8 cellular contexts compared by ENCODE assay signal in genomic region chr5:79133657-79134451, GRCh38. TPM values are rescaled to one million over a fixed set of nuclear protein-coding genes. Genes with fewer than 3 reads are reported as not detected.
DNase-seq lines count a peak whose midpoint lies in the region; ATAC-seq, FAIRE-seq and TF ChIP-seq lines count a peak whose summit lies in the region.

No MANE protein-coding gene starts in this region.

- ATAC-seq in activated T-helper 17 cell treated with anti-CD3 and anti-CD28 coated beads, Interleukin-2, amount 50 U/mL, for 72 hours (replicated peaks), result peak; percentile 79
- peak; percentile 53 for ATAC-seq in stimulated activated naive CD8-positive, alpha-beta T cell treated with anti-CD3 and anti-CD28 coated beads, Interleukin-15, Interleukin-2, amounts not matched to agents 100 U/mL and 50 U/mL, for 24 hours
- no peak for ATAC-seq in GM19328 (IDR thresholded peaks at IDR 0.05; ENCODE audit: unreplicated experiment)

- H3K27ac Mint-ChIP-seq in activated T-helper 17 cell treated with anti-CD3 and anti-CD28 coated beads, Interleukin-2, amount 50 U/mL, for 72 hours, result peak overlapping the region; percentile 93
- H3K27ac Mint-ChIP-seq in nephron progenitor cell, result peak overlapping the region; percentile 88

- peaks cover 6% of the 10 kb centered on the region for H3K27me3 Mint-ChIP-seq in activated T-helper 17 cell treated with anti-CD3 and anti-CD28 coated beads, Interleukin-2, amount 50 U/mL, for 72 hours
- peaks cover 4% of the 10 kb centered on the region for H3K27me3 Mint-ChIP-seq in nephron progenitor cell (ENCODE audit: low read depth, poor library complexity)

- no peak for FAIRE-seq in D721Med (lab: Jason Lieb, UNC)

- H3K4me3 ChIP-seq in fibroblast of pulmonary artery (replicated peaks; ENCODE audit: low read depth, low read length), result peak overlapping the region; percentile 41

- peaks cover 10% of the 10 kb centered on the region for H3K4me1 Mint-ChIP-seq in activated T-helper 17 cell treated with anti-CD3 and anti-CD28 coated beads, Interleukin-2, amount 50 U/mL, for 72 hours
- peaks cover 15% of the 10 kb centered on the region for H3K4me1 Mint-ChIP-seq in nephron progenitor cell

- DNase-seq in D721Med (ENCODE audit: insufficient read length, low spot score) (no peak), KG1 (lab: John Stamatoyannopoulos, UW) (peak; percentile 48), RPMI7951 (ENCODE audit: low read depth) (peak; percentile 68), fibroblast of pulmonary artery (ENCODE audit: low read depth) (peak; percentile 87), nephron progenitor cell (peak; percentile 76)
- DNase-seq in stimulated activated naive CD8-positive, alpha-beta T cell treated with anti-CD3 and anti-CD28 coated beads, Interleukin-15, Interleukin-2, amounts not matched to agents 100 U/mL and 50 U/mL, for 24 hours, result peak; percentile 79

- H3K4me3 Mint-ChIP-seq in activated T-helper 17 cell treated with anti-CD3 and anti-CD28 coated beads, Interleukin-2, amount 50 U/mL, for 72 hours, result peak overlapping the region; percentile 86
- H3K4me3 Mint-ChIP-seq in nephron progenitor cell, result peak overlapping the region; percentile 81

- no peaks in the 10 kb centered on the region for H3K36me3 Mint-ChIP-seq in activated T-helper 17 cell treated with anti-CD3 and anti-CD28 coated beads, Interleukin-2, amount 50 U/mL, for 72 hours (ENCODE audit: low read depth)
- H3K36me3 Mint-ChIP-seq in nephron progenitor cell (ENCODE audit: low read depth), result no peaks in the 10 kb centered on the region

- no peaks in the 10 kb centered on the region for H3K9me3 Mint-ChIP-seq in activated T-helper 17 cell treated with anti-CD3 and anti-CD28 coated beads, Interleukin-2, amount 50 U/mL, for 72 hours
- H3K9me3 Mint-ChIP-seq in nephron progenitor cell, result peaks cover 4% of the 10 kb centered on the region

- TF ChIP-seq CTCF in D721Med (IDR thresholded peaks at IDR 0.05; ENCODE audit: insufficient read depth, missing control alignments) (peak; percentile 89), fibroblast of pulmonary artery (IDR thresholded peaks at IDR 0.05; ENCODE audit: low read length, missing control alignments) (peak; percentile 85), nephron progenitor cell (IDR thresholded peaks at IDR 0.05) (peak; percentile 56)

RNA-seq across cellular contexts. Expression of gene BHMT, which starts 22.2 kb away (rescaled TPM):
- not detected in 2 replicates for total RNA-seq in RPMI7951 (2014; rRNA removed; shearing (Covaris generic))
- not detected for total RNA-seq in activated T-helper 17 cell treated with anti-CD3 and anti-CD28 coated beads, Interleukin-2, amount 50 U/mL, for 72 hours
